ENCODE assay signal across 14 cellular contexts in genomic region chr3:51075221-51075775, GRCh38.
A peak's percentile ranks its signal among the peaks of the same experiment; 100 is the strongest.
DNase-seq lines count a peak whose midpoint lies in the region; ATAC-seq and TF ChIP-seq lines count a peak whose summit lies in the region.
"Had no signal": no experiment of that assay in that cellular context is flagged by ENCODE, and none has a peak within 500 bp of the region (broad histone marks: within the 10 kb centered on the region; RNA-seq: fewer than 3 reads in every experiment).

No MANE protein-coding gene starts in this region.

- H3K27me3 ChIP-seq in endodermal cell (ENCODE audit: control insufficient read depth, insufficient read depth, low read length, poor library complexity, severe bottlenecking): no peaks in the 10 kb centered on the region
- H3K27me3 ChIP-seq in prostate gland (replicated peaks; ENCODE audit: insufficient read depth): no peaks in the 10 kb centered on the region
- H3K27me3 ChIP-seq: BE2C had no signal

- TF ChIP-seq POLR2A in prostate gland (IDR thresholded peaks at IDR 0.05): no peak

- 98% methylated on average over 2 of the region's 2 CpGs; no CpG with 5 or more reads in 1 of the 2 experiments for WGBS in endodermal cell (ENCODE audit: insufficient coverage in 1 of 2, insufficient read length in 1 of 2), 2 experiments
- WGBS in prostate gland: 28% methylated on average over 2 of the region's 2 CpGs

- TF ChIP-seq CTCF in 22Rv1 (IDR thresholded peaks at IDR 0.05): no peak
- TF ChIP-seq CTCF in VCaP (conservative IDR thresholded peaks at IDR 0.05): no peak
- TF ChIP-seq CTCF in endodermal cell (conservative IDR thresholded peaks at IDR 0.05): no peak
- no peak for TF ChIP-seq CTCF in prostate gland (IDR thresholded peaks at IDR 0.05)

- H3K9me3 Mint-ChIP-seq in endodermal cell: no peaks in the 10 kb centered on the region
- H3K9me3 Mint-ChIP-seq in stimulated activated naive CD8-positive, alpha-beta T cell treated with anti-CD3 and anti-CD28 coated beads, Interleukin-15, amount 100 ng/mL, for 72 hours: no peaks in the 10 kb centered on the region
- H3K9me3 Mint-ChIP-seq: CD4-positive, CD25-positive, alpha-beta regulatory T cell; CD8-positive, alpha-beta memory T cell had no signal

- no peaks in the 10 kb centered on the region for H3K27me3 Mint-ChIP-seq in endodermal cell (ENCODE audit: insufficient read depth)
- H3K27me3 Mint-ChIP-seq in stimulated activated naive CD8-positive, alpha-beta T cell treated with anti-CD3 and anti-CD28 coated beads, Interleukin-15, amount 100 ng/mL, for 72 hours: no peaks in the 10 kb centered on the region

- no peak for DNase-seq in endodermal cell
- DNase-seq in prostate gland (ENCODE audit: low spot score): peak; percentile 39
- DNase-seq in stimulated activated naive CD8-positive, alpha-beta T cell treated with anti-CD3 and anti-CD28 coated beads, Interleukin-15, amount 100 ng/mL, for 72 hours: no peak
- DNase-seq in NAMALWA (ENCODE audit: low spot score): no peak
- DNase-seq: ACHN; BE2C; C1 segment of cervical spinal cord; CD4-positive, CD25-positive, alpha-beta regulatory T cell; CD8-positive, alpha-beta memory T cell; COR-L47; GM23248 had no signal

- intact Hi-C loops in prostate gland (cut with DNase I): no loop called here

- H3K4me3 ChIP-seq in endodermal cell (ENCODE audit: low read length) (peak overlapping the region; percentile 46), prostate gland (no peak overlapping the region)
- H3K4me3 ChIP-seq: GM23248, HAP-1 had no signal

- H3K4me1 ChIP-seq in endodermal cell (ENCODE audit: control insufficient read depth, insufficient read depth, low read length): no peaks in the 10 kb centered on the region
- H3K4me1 ChIP-seq in prostate gland (replicated peaks): no peaks in the 10 kb centered on the region
- H3K4me1 ChIP-seq: BE2C, HAP-1 had no signal

- no peaks in the 10 kb centered on the region for H3K36me3 Mint-ChIP-seq in endodermal cell (ENCODE audit: low read depth)
- H3K36me3 Mint-ChIP-seq: CD4-positive, CD25-positive, alpha-beta regulatory T cell had no signal

- no peaks in the 10 kb centered on the region for H3K9me3 ChIP-seq in endodermal cell (ENCODE audit: control insufficient read depth, low read length)
- H3K9me3 ChIP-seq in prostate gland: no peaks in the 10 kb centered on the region
- H3K9me3 ChIP-seq: BE2C, HAP-1 had no signal

- H3K9ac ChIP-seq in endodermal cell (ENCODE audit: extremely low read depth, low read length, poor library complexity, severe bottlenecking): no peak overlapping the region
- H3K9ac ChIP-seq: GM23248 had no signal

- ATAC-seq in stimulated activated naive CD8-positive, alpha-beta T cell treated with anti-CD3 and anti-CD28 coated beads, Interleukin-15, amount 100 ng/mL, for 72 hours: no peak

- H3K27ac ChIP-seq in 22Rv1 (peak overlapping the region; percentile 48), VCaP (peak overlapping the region; percentile 16; the same call in 1 of the 2 replicates), endodermal cell (ENCODE audit: low read depth, low read length) (no peak overlapping the region), prostate gland (no peak overlapping the region)
- H3K27ac ChIP-seq: GM23248 had no signal

- peaks cover 8% of the 10 kb centered on the region for H3K4me1 Mint-ChIP-seq in endodermal cell
- no peaks in the 10 kb centered on the region for H3K4me1 Mint-ChIP-seq in stimulated activated naive CD8-positive, alpha-beta T cell treated with anti-CD3 and anti-CD28 coated beads, Interleukin-15, amount 100 ng/mL, for 72 hours
- H3K4me1 Mint-ChIP-seq: CD4-positive, CD25-positive, alpha-beta regulatory T cell; CD8-positive, alpha-beta memory T cell had no signal

- H3K36me3 ChIP-seq in endodermal cell (ENCODE audit: control insufficient read depth, insufficient read depth, low read length) (no peaks in the 10 kb centered on the region), prostate gland (no peaks in the 10 kb centered on the region)
- H3K36me3 ChIP-seq: BE2C, HAP-1 had no signal

- H3K4me3 Mint-ChIP-seq in endodermal cell: no peak overlapping the region
- H3K4me3 Mint-ChIP-seq in stimulated activated naive CD8-positive, alpha-beta T cell treated with anti-CD3 and anti-CD28 coated beads, Interleukin-15, amount 100 ng/mL, for 72 hours: no peak overlapping the region
- H3K4me3 Mint-ChIP-seq: CD4-positive, CD25-positive, alpha-beta regulatory T cell; CD8-positive, alpha-beta memory T cell had no signal

- no peak overlapping the region for H3K27ac Mint-ChIP-seq in endodermal cell
- H3K27ac Mint-ChIP-seq in stimulated activated naive CD8-positive, alpha-beta T cell treated with anti-CD3 and anti-CD28 coated beads, Interleukin-15, amount 100 ng/mL, for 72 hours: no peak overlapping the region
- H3K27ac Mint-ChIP-seq: CD4-positive, CD25-positive, alpha-beta regulatory T cell had no signal

Comparison
In these comparisons a context has a peak if more than half of its experiments do, and no peak if none do; other contexts are left out.
1. H3K27ac ChIP-seq: peak in 22Rv1 (single experiment) and VCaP (single experiment); none in endodermal cell (single experiment) and prostate gland (0 of 2).